ENCODE assay signal across 12 cellular contexts in the genomic region with DNA sequence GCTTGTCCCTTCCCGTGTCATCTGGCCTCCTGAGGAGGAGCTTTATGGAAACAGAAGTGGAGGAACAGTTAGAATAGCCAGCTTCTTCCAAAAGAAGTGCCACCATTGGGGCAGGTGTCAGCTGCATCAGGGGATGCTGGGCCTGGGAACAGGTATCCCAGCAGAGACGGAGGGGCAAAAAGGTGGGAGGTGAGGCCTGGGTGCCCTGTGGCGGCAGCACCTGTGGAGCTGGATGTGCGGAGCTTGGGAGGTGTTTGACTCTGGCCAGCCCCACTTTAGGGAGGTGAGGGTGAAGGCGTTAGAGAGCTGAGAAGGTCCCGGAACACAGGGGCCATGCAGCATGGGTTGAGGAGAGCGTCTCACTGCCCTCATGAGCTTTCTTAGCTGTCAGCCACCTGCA. TPM values are rescaled to one million over a fixed set of nuclear protein-coding genes. Genes with fewer than 3 reads are reported as not detected.
A peak's percentile ranks its signal among the peaks of the same experiment; 100 is the strongest.
DNase-seq lines count a peak whose midpoint lies in the region; ATAC-seq and TF ChIP-seq lines count a peak whose summit lies in the region.
"Had no signal": no experiment of that assay in that cellular context is flagged by ENCODE, and none has a peak within 500 bp of the region (broad histone marks: within the 10 kb centered on the region; RNA-seq: fewer than 3 reads in every experiment).

No MANE protein-coding gene starts in this region.

- peaks cover 52 to 100% (median 87%) of the 10 kb centered on the region in 6 donors for H3K4me1 ChIP-seq in spleen

- peak overlapping the region; percentile 61 for H3K27ac Mint-ChIP-seq in activated T-cell treated with anti-CD3 and anti-CD28 coated beads, Interleukin-2, amount 50 U/mL, for 24 hours
- H3K27ac Mint-ChIP-seq in effector memory CD8-positive, alpha-beta T cell = peak overlapping the region; percentile 68 to 74
- H3K27ac Mint-ChIP-seq: activated T-helper 2 cell treated with anti-CD3 and anti-CD28 coated beads, Interferon-gamma antibody, Interleukin-2, Interleukin-4, amounts not matched to agents 10 μg/mL and 5 μg/mL and 100 μg/mL, durations not matched to agents 14 hours and 24 hours and 36 hours had no signal

- peaks cover 57% of the 10 kb centered on the region for H3K4me1 Mint-ChIP-seq in activated T-cell treated with anti-CD3 and anti-CD28 coated beads, Interleukin-2, amount 50 U/mL, for 24 hours (ENCODE audit: low read depth)
- H3K4me1 Mint-ChIP-seq in effector memory CD8-positive, alpha-beta T cell (ENCODE audit: low read depth in 2 of 2) = peaks cover 54 to 56% of the 10 kb centered on the region in 2 donors

- no peaks in the 10 kb centered on the region for H3K27me3 ChIP-seq in spleen (replicated peaks in 1 of 7)

- H3K36me3 Mint-ChIP-seq in activated T-cell treated with anti-CD3 and anti-CD28 coated beads, Interleukin-2, amount 50 U/mL, for 24 hours (ENCODE audit: low read depth) = peaks cover 86% of the 10 kb centered on the region
- H3K36me3 Mint-ChIP-seq in effector memory CD8-positive, alpha-beta T cell (ENCODE audit: insufficient read depth) = peaks cover 52% of the 10 kb centered on the region

- no peaks in the 10 kb centered on the region for H3K27me3 Mint-ChIP-seq in activated T-cell treated with anti-CD3 and anti-CD28 coated beads, Interleukin-2, amount 50 U/mL, for 24 hours
- no peaks in the 10 kb centered on the region for H3K27me3 Mint-ChIP-seq in effector memory CD8-positive, alpha-beta T cell
- H3K27me3 Mint-ChIP-seq: activated CD4-positive, alpha-beta T cell treated with anti-CD3 and anti-CD28 coated beads, Interleukin-2, amount 10 ng/mL, durations not matched to agents 7 days and 5 days had no signal

- no peaks in the 10 kb centered on the region for H3K9me3 ChIP-seq in spleen
- H3K9me3 ChIP-seq: A549 had no signal

- no peak overlapping the region for H3K27ac ChIP-seq in spleen
- H3K27ac ChIP-seq: A549 had no signal

- no peak for DNase-seq in activated T-cell treated with anti-CD3 and anti-CD28 coated beads, Interleukin-2, amount 50 U/mL, for 24 hours
- DNase-seq in activated T-cell treated with anti-CD3 and anti-CD28 coated beads, Interleukin-2, amount 50 U/mL, for 1 hour = no peak
- DNase-seq in effector memory CD8-positive, alpha-beta T cell = no peak
- DNase-seq in spleen = peak; percentile 58
- no peak for DNase-seq in kidney glomerular epithelial cell (lab: John Stamatoyannopoulos, UW)
- DNase-seq: NCI-H2107, NCI-H774, T-helper 9 cell had no signal

- no peak for TF ChIP-seq CTCF in spleen (IDR thresholded peaks at IDR 0.05 in 8 of 11, conservative IDR thresholded peaks at IDR 0.05 in 3 of 11)

- no peak for ATAC-seq in effector memory CD8-positive, alpha-beta T cell (replicated peaks)
- ATAC-seq in HG02763 (IDR thresholded peaks at IDR 0.05; ENCODE audit: unreplicated experiment) = no peak

- TF ChIP-seq POLR2A in spleen (IDR thresholded peaks at IDR 0.05) = no peak

- H3K9me3 Mint-ChIP-seq in activated T-cell treated with anti-CD3 and anti-CD28 coated beads, Interleukin-2, amount 50 U/mL, for 24 hours = no peaks in the 10 kb centered on the region
- H3K9me3 Mint-ChIP-seq in effector memory CD8-positive, alpha-beta T cell = no peaks in the 10 kb centered on the region
- H3K9me3 Mint-ChIP-seq: activated CD4-positive, alpha-beta T cell treated with anti-CD3 and anti-CD28 coated beads, Interleukin-2, amount 10 ng/mL, durations not matched to agents 7 days and 5 days; activated T-helper 2 cell treated with anti-CD3 and anti-CD28 coated beads, Interferon-gamma antibody, Interleukin-2, Interleukin-4, amounts not matched to agents 10 μg/mL and 5 μg/mL and 100 μg/mL, durations not matched to agents 14 hours and 24 hours and 36 hours had no signal

- WGBS in spleen, 5 donors = 84 to 95% (median 88%) methylated on average over 7 of the region's 7 CpGs

- H3K4me3 ChIP-seq in spleen = peak overlapping the region in 1 of 8 donors; percentile 97
- H3K4me3 ChIP-seq: A549 had no signal

- H3K36me3 ChIP-seq in spleen = peaks cover 8 to 92% (median 54%) of the 10 kb centered on the region in 6 donors

- no peak overlapping the region for H3K4me3 Mint-ChIP-seq in activated T-cell treated with anti-CD3 and anti-CD28 coated beads, Interleukin-2, amount 50 U/mL, for 24 hours
- no peak overlapping the region for H3K4me3 Mint-ChIP-seq in effector memory CD8-positive, alpha-beta T cell
- H3K4me3 Mint-ChIP-seq: activated CD4-positive, alpha-beta T cell treated with anti-CD3 and anti-CD28 coated beads, Interleukin-2, amount 10 ng/mL, durations not matched to agents 7 days and 5 days had no signal

- intact Hi-C loops in spleen (cut with DNase I; ENCODE audit: low total_unique reads) = no loop called here

RNA-seq across cellular contexts. Expression of a gene that starts 5.2 kb away (rescaled TPM):
- total RNA-seq in spleen = 10 to 100 TPM; 25.8 to 38.0 (median 32.3) TPM
- polyA plus RNA-seq in spleen = 1 to 10 TPM; 3.9 to 9.2 (median 4.0) TPM

RNA-seq across cellular contexts. Expression of a gene that starts 5.5 kb away (rescaled TPM):
- total RNA-seq in spleen = 10 to 100 TPM; 42.0 to 60.1 (median 48.2) TPM
- 10 to 100 TPM in 2 of 3 donors, 1 to 10 TPM in 1; 9.8 to 18.5 (median 12.7) TPM for polyA plus RNA-seq in spleen

RNA-seq across cellular contexts. Expression of a gene that starts 43.0 kb away (rescaled TPM):
- total RNA-seq in spleen = 10 to 100 TPM; 28.4 to 68.7 (median 47.8) TPM
- polyA plus RNA-seq in spleen = 10 to 100 TPM in 2 of 3 donors, 1 to 10 TPM in 1; 9.1 to 26.2 (median 18.1) TPM

RNA-seq across cellular contexts. Expression of a gene that starts 57.3 kb away (rescaled TPM):
- total RNA-seq in spleen = not detected
- polyA plus RNA-seq in spleen = not detected
- total RNA-seq: activated CD4-positive, alpha-beta T cell treated with anti-CD3 and anti-CD28 coated beads, Interleukin-2, amount 10 ng/mL, durations not matched to agents 7 days and 5 days; activated T-helper 2 cell treated with anti-CD3 and anti-CD28 coated beads, Interferon-gamma antibody, Interleukin-2, Interleukin-4, amounts not matched to agents 10 μg/mL and 5 μg/mL and 100 μg/mL, durations not matched to agents 14 hours and 24 hours and 36 hours had no signal

RNA-seq across cellular contexts. Expression of a gene that starts 59.8 kb away (rescaled TPM):
- 10 to 100 TPM in 6 of 7 donors, 1 to 10 TPM in 1; 8.5 to 24.8 (median 13.5) TPM for total RNA-seq in spleen
- 1 to 10 TPM; 4.6 to 7.5 (median 4.8) TPM for polyA plus RNA-seq in spleen
